8 cellular contexts compared by ENCODE assay signal in the genomic region with DNA sequence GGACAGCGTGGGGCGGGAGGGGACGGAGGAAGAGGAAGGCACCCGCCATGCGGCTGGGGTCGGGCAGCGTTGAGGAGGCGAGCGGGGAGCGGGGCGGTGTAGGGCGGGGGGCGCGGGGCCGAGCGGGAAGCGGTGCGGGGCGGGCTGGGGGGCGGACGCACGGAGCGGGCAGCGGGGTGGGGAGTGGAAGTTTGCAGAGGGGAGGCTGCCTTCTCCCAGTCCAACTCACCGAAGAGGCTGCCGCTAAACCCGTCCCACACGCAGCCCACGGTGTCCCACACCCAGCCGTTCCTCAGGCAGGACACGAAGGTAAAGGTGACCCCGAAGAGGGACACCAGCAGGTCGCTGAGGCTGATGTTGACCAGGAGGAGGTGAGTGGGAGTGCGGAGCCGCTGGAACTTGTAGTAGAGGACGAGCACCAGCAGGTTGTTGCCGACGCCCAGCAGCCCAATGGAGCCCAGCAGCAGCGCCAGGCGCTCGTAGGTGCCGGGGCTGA. TPM values are rescaled to one million over a fixed set of nuclear protein-coding genes. Genes with fewer than 3 reads are reported as not detected.
DNase-seq lines count a peak whose midpoint lies in the region; ATAC-seq, FAIRE-seq and TF ChIP-seq lines count a peak whose summit lies in the region.

No MANE protein-coding gene starts in this region.

- peak overlapping the region in 6 of 7 donors; percentile 29 to 79 (median 43) for H3K27ac Mint-ChIP-seq in CD4-positive, alpha-beta memory T cell

- peaks cover 25% of the 10 kb centered on the region for H3K4me1 ChIP-seq in CD4-positive, alpha-beta memory T cell (ENCODE audit: insufficient read depth, low read length)
- H3K4me1 ChIP-seq in body of pancreas: peaks cover 38% of the 10 kb centered on the region
- peaks cover 47% of the 10 kb centered on the region for H3K4me1 ChIP-seq in HepG2 (ENCODE audit: insufficient read depth, low read length)

- CTCF ChIA-PET in CD4-positive, alpha-beta memory T cell (lab: Charles Lee; ENCODE audit: partially characterized antibody): interaction anchor here (1.2 to 1.4 kb wide), 2 partner anchors 12 kb away, joined by 5 to 6 read pairs; no protein-coding TSS in a partner anchor
- CTCF ChIA-PET in HepG2 (lab: Yijun Ruan, JAX; ENCODE audit: low intra/inter-chr PET ratio, low total read pairs): interaction anchor here (1.0 kb wide), 1 partner anchor 29 kb away, joined by 3 read pairs; no protein-coding TSS in a partner anchor

- no peak overlapping the region for H2AFZ ChIP-seq in HepG2 (ENCODE audit: low read length)

- H3K9me3 Mint-ChIP-seq in CD4-positive, alpha-beta memory T cell: peaks cover 0 to 3% (median 0%) of the 10 kb centered on the region in 8 donors

- peak overlapping the region; percentile 82 for H3K4me2 ChIP-seq in HepG2 (ENCODE audit: low read depth, low read length)

- peak overlapping the region; percentile 64 to 82 for H3K4me3 ChIP-seq in CD4-positive, alpha-beta memory T cell (ENCODE audit: low read length in 2 of 2)
- peak overlapping the region; percentile 56 to 88 for H3K4me3 ChIP-seq in body of pancreas
- H3K4me3 ChIP-seq in HepG2 (replicated peaks in 1 of 3; ENCODE audit: insufficient read depth in 1 of 3, low read depth in 2 of 3, low read length in 3 of 3): peak overlapping the region; percentile 85 to 100 (median 99)

- no peak for TF ChIP-seq RAD21 in HepG2 (CRISPR knock-in tag; IDR thresholded peaks at IDR 0.05)

- H3K9me3 ChIP-seq in CD4-positive, alpha-beta memory T cell (ENCODE audit: control insufficient read depth in 1 of 2, low read length in 2 of 2): no peaks in the 10 kb centered on the region
- H3K9me3 ChIP-seq in body of pancreas (no peaks in the 10 kb centered on the region), HepG2 (ENCODE audit: low read length) (no peaks in the 10 kb centered on the region)

- no TSS peak for BruUV-seq in HepG2 (replicated peaks; lab: Mats Ljungman, UMichigan)

- peak overlapping the region; percentile 41 for H3K27ac ChIP-seq in CD4-positive, alpha-beta memory T cell (ENCODE audit: low read depth, low read length)
- peak overlapping the region; percentile 62 to 81 (median 75) for H3K27ac ChIP-seq in body of pancreas
- H3K27ac ChIP-seq in HepG2 (ENCODE audit: extremely low read length, insufficient read depth, low read length): peak overlapping the region; percentile 91

- 0% methylated on average over 7 to 42 of the region's 42 CpGs for WGBS in body of pancreas, 2 donors
- 2% methylated on average over 11 of the region's 42 CpGs for WGBS in HepG2 (ENCODE audit: low lambda C conversion rate)

- DNase-seq in CD4-positive, alpha-beta memory T cell: peak in 1 of 5 donors; percentile 51
- peak; percentile 55 for DNase-seq in SK-N-DZ (ENCODE audit: low spot score)
- DNase-seq in body of pancreas: peak in 1 of 4 donors; percentile 48
- DNase-seq in HepG2 (ENCODE audit: low spot score): peak; percentile 38
- DNase-seq in stimulated activated CD8-positive, alpha-beta memory T cell treated with anti-CD3 and anti-CD28 coated beads, Interleukin-2, amount 100 ng/mL, for 48 hours (ENCODE audit: low read depth in 2 of 2): peak; percentile 8 to 20
- DNase-seq in GM20000 (ENCODE audit: low spot score): no peak

- no peak for FAIRE-seq in HepG2 (lab: Jason Lieb, UNC)

- in situ Hi-C loops in HepG2 (cut with HindIII; ENCODE audit: extremely low pct_ligation_motif_present, low pct_unique_long_range_greater_than_20kb): loop anchor here (10.0 kb wide), 1 partner anchor 115 kb away; no protein-coding TSS in a partner anchor

- H3K36me3 ChIP-seq in CD4-positive, alpha-beta memory T cell (ENCODE audit: insufficient read depth, low read length): no peaks in the 10 kb centered on the region
- no peaks in the 10 kb centered on the region for H3K36me3 ChIP-seq in body of pancreas (replicated peaks in 1 of 2; ENCODE audit: insufficient read depth in 1 of 2, low read depth in 2 of 2)
- H3K36me3 ChIP-seq in HepG2 (replicated peaks in 1 of 2; ENCODE audit: control insufficient read depth in 1 of 2, insufficient read depth in 2 of 2, low read length in 2 of 2): peaks cover 0 to 12% of the 10 kb centered on the region in 2 experiments; a peak in 4 of 5 replicates

- H3K79me2 ChIP-seq in HepG2 (ENCODE audit: insufficient read depth, low read length): peaks cover 24% of the 10 kb centered on the region

- ATAC-seq in GM19351 (IDR thresholded peaks at IDR 0.05; ENCODE audit: unreplicated experiment): peak; percentile 48
- peak; percentile 49 for ATAC-seq in HG03439 (IDR thresholded peaks at IDR 0.05; ENCODE audit: unreplicated experiment)
- ATAC-seq in body of pancreas: peak; percentile 19
- peak; percentile 57 for ATAC-seq in HepG2

- no peaks in the 10 kb centered on the region for H3K27me3 Mint-ChIP-seq in CD4-positive, alpha-beta memory T cell

- intact Hi-C loops in CD4-positive, alpha-beta memory T cell (cut with micrococcal nuclease): loop anchor here (1.0 to 2.0 kb wide), 4 partner anchors 12 to 1615 kb away; a partner anchor contains a TSS
- intact Hi-C loops in body of pancreas (cut with DNase I) (loop anchor here (10.0 kb wide), 1 partner anchor 105 kb away; a partner anchor contains a TSS), HepG2 (cut with micrococcal nuclease; ENCODE audit: unreplicated experiment) (loop anchor here (1.0 kb wide), 2 partner anchors 24 to 121 kb away; no protein-coding TSS in a partner anchor)

- POLR2A ChIA-PET in CD4-positive, alpha-beta memory T cell (lab: Charles Lee; ENCODE audit: partially characterized antibody): interaction anchor here (0.7 to 2.6 kb wide), 8 partner anchors 10 to 1616 kb away, joined by 3 to 18 read pairs (median 5); a partner anchor contains a TSS
- POLR2A ChIA-PET in HepG2 (lab: Yijun Ruan, JAX): interaction anchor here (1.0 to 2.2 kb wide), 5 partner anchors 12 to 208 kb away, joined by 4 to 11 read pairs (median 7); a partner anchor contains a TSS

- H3K27me3 ChIP-seq in CD4-positive, alpha-beta memory T cell (ENCODE audit: insufficient read depth, low read length): no peaks in the 10 kb centered on the region
- no peaks in the 10 kb centered on the region for H3K27me3 ChIP-seq in body of pancreas
- H3K27me3 ChIP-seq in HepG2 (ENCODE audit: control insufficient read depth in 1 of 2, insufficient read depth in 2 of 2, low read length in 2 of 2): no peaks in the 10 kb centered on the region; a peak in 1 of 5 replicates

- H3K36me3 Mint-ChIP-seq in CD4-positive, alpha-beta memory T cell: peaks cover 8% of the 10 kb centered on the region in 2 donors

- H3K9ac ChIP-seq in HepG2 (ENCODE audit: insufficient read depth, low read depth, low read length): peak overlapping the region; percentile 96

- peaks cover 18 to 40% (median 25%) of the 10 kb centered on the region in 4 donors for H3K4me1 Mint-ChIP-seq in CD4-positive, alpha-beta memory T cell

- TF ChIP-seq POLR2A in body of pancreas (IDR thresholded peaks at IDR 0.05): peak in 1 of 3 donors; percentile 37
- peak in 1 of 2 experiments; percentile 53; a peak in 1 of 4 replicates for TF ChIP-seq POLR2A in HepG2 (IDR thresholded peaks at IDR 0.05; ENCODE audit: insufficient read depth in 1 of 2, low read depth in 2 of 2, low read length in 2 of 2)

- peaks cover 6% of the 10 kb centered on the region; the same call in 1 of the 2 replicates for H4K20me1 ChIP-seq in HepG2 (ENCODE audit: insufficient read depth, low read length)

- TF ChIP-seq CTCF in body of pancreas (IDR thresholded peaks at IDR 0.05) (peak in 1 of 7 experiments; percentile 8), HepG2 (CRISPR knock-in tag; IDR thresholded peaks at IDR 0.05) (no peak), GM20000 (IDR thresholded peaks at IDR 0.05; ENCODE audit: extremely low read depth, missing control alignments) (no peak)

- no peak for TF ChIP-seq EP300 in HepG2 (IDR thresholded peaks at IDR 0.05; ENCODE audit: low read depth in 2 of 2, low read length in 2 of 2)
- no peak for TF ChIP-seq EP300 in HepG2 (CRISPR knock-in tag; IDR thresholded peaks at IDR 0.05; ENCODE audit: borderline replicate concordance)

- peak overlapping the region; percentile 80 to 89 (median 84) for H3K4me3 Mint-ChIP-seq in CD4-positive, alpha-beta memory T cell

RNA-seq across cellular contexts. Expression of a gene that starts 0.5 kb away (rescaled TPM):
- total RNA-seq in CD4-positive, alpha-beta memory T cell: 1 to 10 TPM; 7.5 to 8.8 TPM
- 1 to 10 TPM; 2.2 to 2.5 TPM for polyA plus RNA-seq in CD4-positive, alpha-beta memory T cell
- polyA plus RNA-seq in SK-N-DZ (2014; cell fraction: cytosol; rRNA removed): 35.4 and 36.5 TPM in 2 replicates
- polyA plus RNA-seq in SK-N-DZ (2014; cell fraction: nucleus; rRNA removed): 31.4 and 34.0 TPM in 2 replicates
- total RNA-seq in body of pancreas (1 to 10 TPM; 1.6 to 3.6 TPM), HepG2 (2016; rRNA removed; fragmentation: Illumina TruSeq; extraction: Trizol) (16.7 and 21.0 TPM in 2 replicates)
- 1.2 and 1.5 TPM in 2 replicates for total RNA-seq in HepG2 (2016; cell fraction: cytosol; rRNA removed; fragmentation: Illumina TruSeq; extraction: Trizol; ENCODE audit: low read depth)
- total RNA-seq in HepG2 (2016; cell fraction: insoluble cytoplasmic fraction; rRNA removed; fragmentation: Illumina TruSeq; extraction: Trizol): 15.5 and 19.9 TPM in 2 replicates
- 7.3 TPM in 2 replicates for total RNA-seq in HepG2 (2016; cell fraction: membrane; rRNA removed; fragmentation: Illumina TruSeq; extraction: Trizol)
- 27.0 and 27.7 TPM in 2 replicates for total RNA-seq in HepG2 (2016; cell fraction: nucleus; rRNA removed; fragmentation: Illumina TruSeq; extraction: Trizol)
- polyA plus RNA-seq in HepG2 (2011; rRNA removed): 5.2 TPM in 2 replicates
- 2.2 and 2.7 TPM in 2 replicates for polyA plus RNA-seq in HepG2 (2011; cell fraction: cytosol; rRNA removed)
- polyA plus RNA-seq in HepG2 (2011; cell fraction: nucleus; rRNA removed): 7.1 and 7.8 TPM in 2 replicates
- polyA plus RNA-seq in HepG2 (2012): 7.1 and 8.1 TPM in 2 replicates
- 0.27 and 0.35 TPM in 2 replicates for polyA plus RNA-seq in HepG2 (2016; cell fraction: cytosol; fragmentation: Illumina TruSeq; extraction: Trizol; ENCODE audit: low read depth)
- 9.8 and 11.3 TPM in 2 replicates for polyA plus RNA-seq in HepG2 (2016; cell fraction: insoluble cytoplasmic fraction; fragmentation: Illumina TruSeq; extraction: Trizol; ENCODE audit: low read depth)
- 1.2 and 1.6 TPM in 2 replicates for polyA plus RNA-seq in HepG2 (2016; cell fraction: membrane; fragmentation: Illumina TruSeq; extraction: Trizol; ENCODE audit: low read depth)
- polyA plus RNA-seq in HepG2 (2016; cell fraction: nucleus; fragmentation: Illumina TruSeq; extraction: Trizol; ENCODE audit: insufficient read depth, low read depth): 16.7 and 19.0 TPM in 2 replicates
- 34.4 and 211 TPM in 2 replicates for polyA minus RNA-seq in HepG2 (2011; rRNA and poly(A)+ RNA removed; ENCODE audit: low replicate concordance)
- polyA minus RNA-seq in HepG2 (2011; cell fraction: cytosol; rRNA and poly(A)+ RNA removed): 8.0 and 11.1 TPM in 2 replicates
- polyA minus RNA-seq in HepG2 (2011; cell fraction: nucleus; rRNA and poly(A)+ RNA removed): 44.5 and 48.6 TPM in 2 replicates

RNA-seq across cellular contexts. Expression of a gene that starts 0.5 kb away (rescaled TPM):
- 1 to 10 TPM; 3.9 to 4.8 TPM for total RNA-seq in CD4-positive, alpha-beta memory T cell
- 10 to 100 TPM; 12.9 to 17.5 TPM for polyA plus RNA-seq in CD4-positive, alpha-beta memory T cell
- 6.1 and 8.0 TPM in 2 replicates for polyA plus RNA-seq in SK-N-DZ (2014; cell fraction: cytosol; rRNA removed)
- polyA plus RNA-seq in SK-N-DZ (2014; cell fraction: nucleus; rRNA removed): 4.5 and 12.2 TPM in 2 replicates
- total RNA-seq in body of pancreas: 1 to 10 TPM; 2.3 to 7.0 TPM
- 17.2 and 17.4 TPM in 2 replicates for total RNA-seq in HepG2 (2016; rRNA removed; fragmentation: Illumina TruSeq; extraction: Trizol)
- total RNA-seq in HepG2 (2016; cell fraction: cytosol; rRNA removed; fragmentation: Illumina TruSeq; extraction: Trizol; ENCODE audit: low read depth): 10.2 and 13.6 TPM in 2 replicates
- total RNA-seq in HepG2 (2016; cell fraction: insoluble cytoplasmic fraction; rRNA removed; fragmentation: Illumina TruSeq; extraction: Trizol): 16.6 and 16.7 TPM in 2 replicates
- total RNA-seq in HepG2 (2016; cell fraction: membrane; rRNA removed; fragmentation: Illumina TruSeq; extraction: Trizol): 27.6 and 32.6 TPM in 2 replicates
- total RNA-seq in HepG2 (2016; cell fraction: nucleus; rRNA removed; fragmentation: Illumina TruSeq; extraction: Trizol): 9.9 and 12.6 TPM in 2 replicates
- polyA plus RNA-seq in HepG2 (2011; rRNA removed): 15.8 and 23.0 TPM in 2 replicates
- 11.8 and 19.2 TPM in 2 replicates for polyA plus RNA-seq in HepG2 (2011; cell fraction: cytosol; rRNA removed)
- 5.3 and 5.8 TPM in 2 replicates for polyA plus RNA-seq in HepG2 (2011; cell fraction: nucleus; rRNA removed)
- 19.0 and 21.9 TPM in 2 replicates for polyA plus RNA-seq in HepG2 (2012)
- 16.5 and 18.0 TPM in 2 replicates for polyA plus RNA-seq in HepG2 (2016; cell fraction: cytosol; fragmentation: Illumina TruSeq; extraction: Trizol; ENCODE audit: low read depth)
- 21.8 and 24.0 TPM in 2 replicates for polyA plus RNA-seq in HepG2 (2016; cell fraction: insoluble cytoplasmic fraction; fragmentation: Illumina TruSeq; extraction: Trizol; ENCODE audit: low read depth)
- 30.5 and 31.8 TPM in 2 replicates for polyA plus RNA-seq in HepG2 (2016; cell fraction: membrane; fragmentation: Illumina TruSeq; extraction: Trizol; ENCODE audit: low read depth)
- 23.1 and 23.3 TPM in 2 replicates for polyA plus RNA-seq in HepG2 (2016; cell fraction: nucleus; fragmentation: Illumina TruSeq; extraction: Trizol; ENCODE audit: insufficient read depth, low read depth)
- polyA minus RNA-seq in HepG2 (2011; rRNA and poly(A)+ RNA removed; ENCODE audit: low replicate concordance): 13.5 and 35.7 TPM in 2 replicates
- polyA minus RNA-seq in HepG2 (2011; cell fraction: cytosol; rRNA and poly(A)+ RNA removed): 8.9 and 10.1 TPM in 2 replicates
- 7.6 and 10.9 TPM in 2 replicates for polyA minus RNA-seq in HepG2 (2011; cell fraction: nucleus; rRNA and poly(A)+ RNA removed)

RNA-seq across cellular contexts. Expression of a gene that starts 12.4 kb away (rescaled TPM):
- not detected for total RNA-seq in CD4-positive, alpha-beta memory T cell
- polyA plus RNA-seq in CD4-positive, alpha-beta memory T cell: under 1 TPM in 1 of 2 donors, not detected in 1; 0.16 TPM
- polyA plus RNA-seq in SK-N-DZ (2014; cell fraction: cytosol; rRNA removed): not detected in 2 replicates
- polyA plus RNA-seq in SK-N-DZ (2014; cell fraction: nucleus; rRNA removed): not detected in 2 replicates
- total RNA-seq in body of pancreas (not detected), HepG2 (2016; rRNA removed; fragmentation: Illumina TruSeq; extraction: Trizol) (not detected in 2 replicates)
- total RNA-seq in HepG2 (2016; cell fraction: cytosol; rRNA removed; fragmentation: Illumina TruSeq; extraction: Trizol; ENCODE audit: low read depth): not detected in 2 replicates
- not detected in 2 replicates for total RNA-seq in HepG2 (2016; cell fraction: insoluble cytoplasmic fraction; rRNA removed; fragmentation: Illumina TruSeq; extraction: Trizol)
- total RNA-seq in HepG2 (2016; cell fraction: membrane; rRNA removed; fragmentation: Illumina TruSeq; extraction: Trizol): not detected in 2 replicates
- not detected in 2 replicates for total RNA-seq in HepG2 (2016; cell fraction: nucleus; rRNA removed; fragmentation: Illumina TruSeq; extraction: Trizol)
- not detected in 2 replicates for polyA plus RNA-seq in HepG2 (2011; rRNA removed)
- not detected in 2 replicates for polyA plus RNA-seq in HepG2 (2011; cell fraction: cytosol; rRNA removed)
- polyA plus RNA-seq in HepG2 (2011; cell fraction: nucleus; rRNA removed): not detected in 2 replicates
- polyA plus RNA-seq in HepG2 (2012): not detected in 2 replicates
- polyA plus RNA-seq in HepG2 (2016; cell fraction: cytosol; fragmentation: Illumina TruSeq; extraction: Trizol; ENCODE audit: low read depth): not detected in 2 replicates
- not detected in 2 replicates for polyA plus RNA-seq in HepG2 (2016; cell fraction: insoluble cytoplasmic fraction; fragmentation: Illumina TruSeq; extraction: Trizol; ENCODE audit: low read depth)
- not detected in 2 replicates for polyA plus RNA-seq in HepG2 (2016; cell fraction: membrane; fragmentation: Illumina TruSeq; extraction: Trizol; ENCODE audit: low read depth)
- not detected in 2 replicates for polyA plus RNA-seq in HepG2 (2016; cell fraction: nucleus; fragmentation: Illumina TruSeq; extraction: Trizol; ENCODE audit: insufficient read depth, low read depth)
- not detected in 2 replicates for polyA minus RNA-seq in HepG2 (2011; rRNA and poly(A)+ RNA removed; ENCODE audit: low replicate concordance)
- polyA minus RNA-seq in HepG2 (2011; cell fraction: cytosol; rRNA and poly(A)+ RNA removed): not detected in 2 replicates
- polyA minus RNA-seq in HepG2 (2011; cell fraction: nucleus; rRNA and poly(A)+ RNA removed): not detected in 2 replicates

Comparison
In these comparisons a context has a peak if more than half of its experiments do, and no peak if none do; other contexts are left out.
1. H3K27ac ChIP-seq: peak in every context shown above with its lines; median percentile 91 in HepG2; 75 in body of pancreas; 41 in CD4-positive, alpha-beta memory T cell.